Comparison of ENCODE assay signal across 24 cellular contexts in the genomic region with DNA sequence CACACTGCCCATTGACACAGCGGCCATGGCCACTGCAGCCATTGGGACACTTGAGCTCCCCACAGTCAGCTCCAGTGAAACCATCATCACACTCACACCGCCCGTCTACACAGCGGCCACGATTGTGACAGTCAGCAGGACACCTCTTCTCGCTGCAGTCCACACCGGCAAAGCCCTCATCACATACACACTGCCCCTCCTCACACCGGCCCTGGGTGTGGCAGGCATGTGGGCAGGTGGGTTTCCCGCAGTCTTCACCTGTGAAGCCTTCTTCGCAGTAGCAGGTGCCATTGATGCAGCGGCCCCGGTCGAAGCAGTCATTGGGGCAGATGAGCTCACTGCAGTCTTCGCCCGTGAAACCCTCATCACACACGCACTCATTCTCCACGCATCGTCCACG. TPM values are rescaled to one million over a fixed set of nuclear protein-coding genes. Genes with fewer than 3 reads are reported as not detected.
A peak's percentile ranks its signal among the peaks of the same experiment; 100 is the strongest.
DNase-seq lines count a peak whose midpoint lies in the region; ATAC-seq and TF ChIP-seq lines count a peak whose summit lies in the region.
"Had no signal": no experiment of that assay in that cellular context is flagged by ENCODE, and none has a peak within 500 bp of the region (broad histone marks: within the 10 kb centered on the region; RNA-seq: fewer than 3 reads in every experiment).

No MANE protein-coding gene starts in this region.

- peaks cover 23% of the 10 kb centered on the region for H3K4me1 ChIP-seq in PC-3 (ENCODE audit: insufficient read depth, low read length)
- H3K4me1 ChIP-seq in mammary epithelial cell (ENCODE audit: insufficient read depth, low read length): peaks cover 3% of the 10 kb centered on the region
- no peaks in the 10 kb centered on the region for H3K4me1 ChIP-seq in body of pancreas
- peaks cover 0 to 19% (median 12%) of the 10 kb centered on the region in 3 donors for H3K4me1 ChIP-seq in esophagus squamous epithelium
- H3K4me1 ChIP-seq: BLaER1 had no signal

- TF ChIP-seq CTCF in PC-3 (conservative IDR thresholded peaks at IDR 0.05; ENCODE audit: low read depth, low read length) (no peak), mammary epithelial cell (conservative IDR thresholded peaks at IDR 0.05 in 1 of 2, IDR thresholded peaks at IDR 0.05 in 1 of 2; ENCODE audit: extremely low read depth in 1 of 2, insufficient read depth in 1 of 2, low read depth in 1 of 2, low read length in 2 of 2) (no peak), omental fat pad (IDR thresholded peaks at IDR 0.05) (no peak), body of pancreas (IDR thresholded peaks at IDR 0.05) (no peak), esophagus squamous epithelium (IDR thresholded peaks at IDR 0.05) (no peak)

- H3K79me2 ChIP-seq in PC-3 (ENCODE audit: low read length): no peaks in the 10 kb centered on the region
- H3K79me2 ChIP-seq in mammary epithelial cell (ENCODE audit: insufficient read depth, low read length): no peaks in the 10 kb centered on the region

- H3K4me3 ChIP-seq in PC-3 (ENCODE audit: low read length) (no peak overlapping the region), mammary epithelial cell (replicated peaks in 1 of 3; ENCODE audit: insufficient read depth in 1 of 3, low read depth in 2 of 3, low read length in 3 of 3) (no peak overlapping the region), body of pancreas (no peak overlapping the region), esophagus squamous epithelium (no peak overlapping the region)
- H3K4me3 ChIP-seq: BLaER1, GM23248, MG63 had no signal

- no peak for ATAC-seq in PC-3
- ATAC-seq in omental fat pad (ENCODE audit: low FRiP score): peak; percentile 7
- ATAC-seq in stimulated activated naive CD8-positive, alpha-beta T cell treated with anti-CD3 and anti-CD28 coated beads, Interleukin-15, Interleukin-2, amounts not matched to agents 100 U/mL and 50 U/mL, for 24 hours: peak; percentile 36
- ATAC-seq in body of pancreas: no peak
- ATAC-seq: HepG2, Panc1 had no signal

- BruUV-seq in PC-3 (replicated peaks; lab: Mats Ljungman, UMichigan) (TSS peak; percentile 38), mammary epithelial cell (replicated peaks; lab: Mats Ljungman, UMichigan) (TSS peak; percentile 49)

- no peaks in the 10 kb centered on the region for H3F3A ChIP-seq in PC-3 (ENCODE audit: low read length, unreplicated experiment)

- H3K9me2 ChIP-seq in PC-3 (replicated peaks; ENCODE audit: low read length): no peaks in the 10 kb centered on the region
- H3K9me2 ChIP-seq: SK-N-SH had no signal

- no peak overlapping the region for H2AFZ ChIP-seq in PC-3 (ENCODE audit: low read length)
- H2AFZ ChIP-seq in mammary epithelial cell (ENCODE audit: low read depth, low read length): no peak overlapping the region
- H2AFZ ChIP-seq: GM23248 had no signal

- H3K9ac ChIP-seq in PC-3 (ENCODE audit: low read length) (no peak overlapping the region; the same call in 1 of the 2 replicates), mammary epithelial cell (ENCODE audit: insufficient read depth, low read length) (no peak overlapping the region)
- H3K9ac ChIP-seq: BLaER1, GM23248, SK-N-SH had no signal

- no peaks in the 10 kb centered on the region for H4K20me1 ChIP-seq in PC-3 (ENCODE audit: low read length)
- no peaks in the 10 kb centered on the region for H4K20me1 ChIP-seq in mammary epithelial cell (ENCODE audit: insufficient read depth, low read length)
- H4K20me1 ChIP-seq: BLaER1 had no signal

- H3K27ac ChIP-seq in PC-3 (ENCODE audit: low read length): peak overlapping the region; percentile 90
- no peak overlapping the region for H3K27ac ChIP-seq in mammary epithelial cell (ENCODE audit: insufficient read depth, low read depth, low read length)
- H3K27ac ChIP-seq in body of pancreas: no peak overlapping the region
- H3K27ac ChIP-seq in esophagus squamous epithelium: no peak overlapping the region
- H3K27ac ChIP-seq: BLaER1 had no signal

- no peaks in the 10 kb centered on the region for H3K27me3 ChIP-seq in PC-3 (ENCODE audit: low read length)
- H3K27me3 ChIP-seq in mammary epithelial cell (ENCODE audit: insufficient read depth, low read length): no peaks in the 10 kb centered on the region
- H3K27me3 ChIP-seq in body of pancreas: no peaks in the 10 kb centered on the region
- H3K27me3 ChIP-seq in esophagus squamous epithelium: no peaks in the 10 kb centered on the region
- H3K27me3 ChIP-seq: BLaER1, MG63 had no signal

- DNase-seq in PC-3: no peak
- DNase-seq in mammary epithelial cell: no peak
- no peak for DNase-seq in omental fat pad (ENCODE audit: low spot score)
- no peak for DNase-seq in stimulated activated naive CD8-positive, alpha-beta T cell treated with anti-CD3 and anti-CD28 coated beads, Interleukin-15, Interleukin-2, amounts not matched to agents 100 U/mL and 50 U/mL, for 24 hours
- DNase-seq in body of pancreas: no peak
- no peak for DNase-seq in NCI-H1417 (lab: John Stamatoyannopoulos, UW)
- DNase-seq in esophagus squamous epithelium (lab: John Stamatoyannopoulos, UW): no peak
- DNase-seq in hippocampal formation (lab: John Stamatoyannopoulos, UW): no peak
- DNase-seq: CD4-positive, CD25-positive, alpha-beta regulatory T cell; GM23248; H7; Kasumi-1; MG63; NCI-H1105 treated with DMSO at 0.1 percent for 48 hours; NCI-H1694; NCI-H2029 treated with DMSO at 0.1 percent for 48 hours; NCI-H526 treated with DMSO at 0.1 percent for 48 hours; SIG-M5; SK-N-SH had no signal

- dilution Hi-C loops in mammary epithelial cell (cut with HindIII; ENCODE audit: low sequenced_read_pairs): no loop called here

- H3K9me3 ChIP-seq in PC-3 (ENCODE audit: low read length): no peaks in the 10 kb centered on the region
- no peaks in the 10 kb centered on the region for H3K9me3 ChIP-seq in mammary epithelial cell (replicated peaks; ENCODE audit: insufficient read depth, low read length)
- H3K9me3 ChIP-seq in body of pancreas: no peaks in the 10 kb centered on the region
- H3K9me3 ChIP-seq in esophagus squamous epithelium: no peaks in the 10 kb centered on the region
- H3K9me3 ChIP-seq: BLaER1, MG63, SK-N-SH had no signal

- 96% methylated on average over 13 of the region's 19 CpGs for WGBS in mammary epithelial cell (ENCODE audit: low coverage, missing lambda C conversion rate)
- WGBS in body of pancreas, 2 donors: 91 to 92% methylated on average over 19 of the region's 19 CpGs
- WGBS in esophagus squamous epithelium, 2 donors: 89 to 100% methylated on average over 7 to 9 of the region's 19 CpGs

- CTCF ChIA-PET in PC-3 (lab: Charles Lee) (no interaction called here), mammary epithelial cell (lab: Charles Lee; ENCODE audit: low non-redundant PET) (no interaction called here)

- no peak for TF ChIP-seq POLR2A in body of pancreas (IDR thresholded peaks at IDR 0.05)
- TF ChIP-seq POLR2A in esophagus squamous epithelium (IDR thresholded peaks at IDR 0.05): no peak

- POLR2A ChIA-PET in PC-3 (lab: Charles Lee; ENCODE audit: unreplicated experiment): no interaction called here

- in situ Hi-C loops in mammary epithelial cell (cut with MboI; ENCODE audit: low sequenced_read_pairs in 2 of 2): no loop called here

- H3K36me3 ChIP-seq in PC-3 (ENCODE audit: low read depth, low read length): 0 out of 2 replicates have a peak, but pooled peaks cover 7% of the 10 kb centered on the region
- no peaks in the 10 kb centered on the region for H3K36me3 ChIP-seq in mammary epithelial cell (ENCODE audit: insufficient read depth, low read length)
- H3K36me3 ChIP-seq in body of pancreas (replicated peaks in 1 of 2; ENCODE audit: insufficient read depth in 1 of 2, low read depth in 2 of 2): no peaks in the 10 kb centered on the region
- H3K36me3 ChIP-seq in esophagus squamous epithelium: peaks cover 0 to 28% (median 0%) of the 10 kb centered on the region in 3 donors
- H3K36me3 ChIP-seq: BLaER1, MG63 had no signal

- H3K4me2 ChIP-seq in PC-3 (ENCODE audit: low read length) (no peak overlapping the region), mammary epithelial cell (ENCODE audit: insufficient read depth, low read depth, low read length) (no peak overlapping the region)
- H3K4me2 ChIP-seq: BLaER1, SK-N-SH had no signal

- intact Hi-C loops in PC-3 (cut with micrococcal nuclease): no loop called here
- intact Hi-C loops in mammary epithelial cell (cut with micrococcal nuclease): no loop called here
- intact Hi-C loops in body of pancreas (cut with DNase I): no loop called here
- intact Hi-C loops in esophagus squamous epithelium (cut with DNase I): no loop called here

RNA-seq across cellular contexts. Expression of gene TNC, which starts 31.5 kb away (rescaled TPM):
- 60.1 and 71.0 TPM in 2 replicates for total RNA-seq in PC-3 (2014; rRNA removed)
- 100 to 1,000 TPM in 1 of 2 donors, 10 to 100 TPM in 1; 85.8 to 178 TPM for total RNA-seq in mammary epithelial cell
- polyA plus RNA-seq in mammary epithelial cell: 22.2 TPM
- polyA minus RNA-seq in mammary epithelial cell: 48.1 TPM
- 10 to 100 TPM in 2 of 4 donors, 1 to 10 TPM in 2; 3.2 to 44.2 (median 10.0) TPM for total RNA-seq in omental fat pad
- 1 to 10 TPM; 1.6 to 4.2 TPM for total RNA-seq in body of pancreas
- total RNA-seq in esophagus squamous epithelium: 10 to 100 TPM in 3 of 4 donors, 1 to 10 TPM in 1; 8.5 to 75.1 (median 45.4) TPM
- total RNA-seq: CD4-positive, CD25-positive, alpha-beta regulatory T cell; G401; HepG2; NCI-H460 had no signal
- polyA plus RNA-seq: CD4-positive, CD25-positive, alpha-beta regulatory T cell; HepG2 had no signal

Comparison
In these comparisons a context has a peak if more than half of its experiments do, and no peak if none do; other contexts are left out.
1. ATAC-seq: peak in omental fat pad (single experiment) and stimulated activated naive CD8-positive, alpha-beta T cell treated with anti-CD3 and anti-CD28 coated beads, Interleukin-15, Interleukin-2, amounts not matched to agents 100 U/mL and 50 U/mL, for 24 hours (single experiment); none in PC-3 (single experiment) and body of pancreas (single experiment).